In the genomic region with DNA sequence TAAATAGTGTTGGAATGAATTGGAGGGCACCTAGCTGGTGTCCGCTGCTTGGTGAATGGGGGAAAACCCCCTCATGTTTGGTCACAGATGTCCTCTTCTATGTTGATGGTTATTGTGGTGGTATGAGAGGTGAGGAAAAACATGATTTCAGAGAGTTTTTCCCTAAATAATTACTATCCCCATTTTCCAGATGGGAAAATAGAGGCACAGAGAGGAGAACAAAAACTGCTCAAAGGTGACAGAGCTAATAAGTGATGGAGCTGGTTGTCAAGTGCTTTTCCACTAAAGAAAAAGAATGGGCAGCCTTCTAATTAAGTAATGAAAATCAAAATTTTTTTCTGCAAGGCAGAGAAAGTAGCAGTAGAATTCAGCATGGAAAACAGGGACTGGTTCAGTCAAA, we compare ENCODE assay signal across 6 cellular contexts. TPM values are rescaled to one million over a fixed set of nuclear protein-coding genes. Genes with fewer than 3 reads are reported as not detected.
"Had no signal": no experiment of that assay in that cellular context is flagged by ENCODE, and none has a peak within 500 bp of the region (broad histone marks: within the 10 kb centered on the region; RNA-seq: fewer than 3 reads in every experiment).

No MANE protein-coding gene starts in this region.

- H3K4me3 Mint-ChIP-seq: IgD-negative memory B cell had no signal

- DNase-seq: IMR-90, KBM-7, KG1 had no signal

- H3K36me3 Mint-ChIP-seq: IgD-negative memory B cell had no signal

- H3K9me3 Mint-ChIP-seq: IgD-negative memory B cell had no signal

- H3K27ac Mint-ChIP-seq: IgD-negative memory B cell had no signal

- FAIRE-seq: HTR-8/SVneo had no signal

- H3K27ac ChIP-seq: HL-60 had no signal

RNA-seq across cellular contexts. Expression of a gene that starts 30.2 kb away (rescaled TPM):
- total RNA-seq: IMR-90 had no signal
- polyA plus RNA-seq: IgD-negative memory B cell, IMR-90 had no signal
